ENCODE assay signal across 24 cellular contexts in the genomic region with DNA sequence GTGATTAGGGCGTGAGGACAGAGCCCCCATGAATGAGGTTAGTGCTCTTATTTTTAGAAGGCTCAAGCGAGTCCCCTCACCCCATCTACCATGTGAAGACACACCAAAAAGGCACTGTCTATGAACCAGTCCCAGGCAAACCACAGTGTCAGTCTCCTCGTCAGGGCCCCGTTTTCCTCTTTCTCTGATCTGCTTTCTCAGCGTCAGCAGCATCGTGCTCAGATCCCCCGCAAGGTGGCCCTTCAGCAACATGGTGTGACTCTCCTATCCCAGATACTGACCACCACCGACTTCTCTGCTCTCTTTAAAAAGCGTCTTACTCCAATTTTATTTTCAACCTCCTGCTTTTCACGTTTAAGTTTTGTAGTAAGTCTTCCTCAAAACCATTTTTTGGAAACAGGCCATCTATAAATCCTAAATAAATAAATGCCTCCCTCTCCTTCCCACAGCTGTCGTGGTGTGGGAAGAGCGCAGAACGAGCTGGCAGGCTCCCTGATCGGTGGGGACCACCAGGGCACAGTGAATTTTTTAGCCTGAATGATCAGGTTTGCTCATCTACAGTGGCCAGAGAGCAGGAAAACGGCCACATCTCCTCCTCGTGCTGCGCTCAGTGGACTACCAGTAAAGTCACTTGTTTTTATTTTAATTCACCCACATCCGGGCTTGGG.
DNase-seq lines count a peak whose midpoint lies in the region; ATAC-seq, FAIRE-seq and TF ChIP-seq lines count a peak whose summit lies in the region.
"Had no signal": no experiment of that assay in that cellular context is flagged by ENCODE, and none has a peak within 500 bp of the region (broad histone marks: within the 10 kb centered on the region; RNA-seq: fewer than 3 reads in every experiment).

No MANE protein-coding gene starts in this region.

- no peaks in the 10 kb centered on the region for H3K9me3 Mint-ChIP-seq in neural progenitor cell
- H3K9me3 Mint-ChIP-seq: HFFc6 had no signal

- TF ChIP-seq POLR2A in K562 (conservative IDR thresholded peaks at IDR 0.05) (no peak), prostate gland (IDR thresholded peaks at IDR 0.05) (no peak)

- peak; percentile 6 to 17 (median 6); a peak in 1 of 6 replicates for TF ChIP-seq CTCF in K562 (IDR thresholded peaks at IDR 0.05 in 2 of 3, conservative IDR thresholded peaks at IDR 0.05 in 1 of 3; ENCODE audit: insufficient read depth in 2 of 3, low read depth in 1 of 3, low read length in 3 of 3)
- no peak for TF ChIP-seq CTCF in neural progenitor cell (IDR thresholded peaks at IDR 0.05)
- TF ChIP-seq CTCF in prostate gland (IDR thresholded peaks at IDR 0.05): no peak

- ATAC-seq in K562 (peak; percentile 67; the same call in 2 of the 3 replicates), HG03159 (IDR thresholded peaks at IDR 0.05; ENCODE audit: unreplicated experiment) (no peak)
- ATAC-seq: SK-N-SH treated with all-trans-retinoic acid at 6 μM for 48 hours, T-cell had no signal

- no TSS peak for BruUV-seq in K562 (replicated peaks; lab: Mats Ljungman, UMichigan)

- H2AFZ ChIP-seq in K562 (ENCODE audit: low read depth, low read length) (no peak overlapping the region), neural progenitor cell (replicated peaks) (no peak overlapping the region)
- H2AFZ ChIP-seq: PC-9 had no signal

- H3K4me3 ChIP-seq in BLaER1: peak overlapping the region; percentile 9; the same call in 1 of the 2 replicates
- H3K4me3 ChIP-seq in Jurkat, Clone E6-1 (ENCODE audit: low read length): no peak overlapping the region
- H3K4me3 ChIP-seq in K562: no peak overlapping the region
- no peak overlapping the region for H3K4me3 ChIP-seq in neural progenitor cell
- no peak overlapping the region for H3K4me3 ChIP-seq in prostate gland
- H3K4me3 ChIP-seq: PC-9 had no signal

- H3K4me1 Mint-ChIP-seq in neural progenitor cell: no peaks in the 10 kb centered on the region
- H3K4me1 Mint-ChIP-seq: T-cell had no signal

- H3K9me3 ChIP-seq in BLaER1 (peaks cover 5% of the 10 kb centered on the region; the same call in 1 of the 2 replicates), K562 (replicated peaks; ENCODE audit: control insufficient read depth, insufficient read depth, low read depth, low read length) (no peaks in the 10 kb centered on the region), neural progenitor cell (ENCODE audit: low read depth) (no peaks in the 10 kb centered on the region), prostate gland (no peaks in the 10 kb centered on the region)

- CTCF ChIA-PET in K562 (lab: Yijun Ruan, JAX; ENCODE audit: low intra/inter-chr PET ratio): no interaction called here

- H3K4me3 Mint-ChIP-seq in neural progenitor cell: no peak overlapping the region
- H3K4me3 Mint-ChIP-seq: HFFc6, T-cell had no signal

- peaks cover 36% of the 10 kb centered on the region for H3K4me1 ChIP-seq in BLaER1
- H3K4me1 ChIP-seq in K562 (replicated peaks in 1 of 2; ENCODE audit: control insufficient read depth in 2 of 2, insufficient read depth in 2 of 2, low read length in 2 of 2): no peaks in the 10 kb centered on the region
- no peaks in the 10 kb centered on the region for H3K4me1 ChIP-seq in neural progenitor cell
- no peaks in the 10 kb centered on the region for H3K4me1 ChIP-seq in prostate gland (replicated peaks)

- peak; percentile 32 for DNase-seq in Jurkat, Clone E6-1 (ENCODE audit: low read depth, low spot score)
- peak in 2 of 4 experiments; percentile 6 to 23 for DNase-seq in K562 (ENCODE audit: extremely low read depth in 1 of 4, low spot score in 3 of 4)
- no peak for DNase-seq in neural progenitor cell (ENCODE audit: low spot score)
- DNase-seq in prostate gland (ENCODE audit: low spot score): no peak
- DNase-seq in SW 1271 (lab: John Stamatoyannopoulos, UW): no peak
- DNase-seq: EL, GF-D8, H7, HFFc6, NCI-H1105 treated with DMSO at 0.1 percent for 48 hours, NCI-H2081, NCI-H2171 treated with DMSO at 0.1 percent for 48 hours, NCI-H524 treated with DMSO at 0.1 percent for 48 hours, NCI-H82, PC-9, SIG-M5, T-cell had no signal

- no peak for FAIRE-seq in K562 (lab: Jason Lieb, UNC)
- FAIRE-seq: A204.1, GM19239 had no signal

- 0% methylated on average over 18 of the region's 18 CpGs for WGBS in K562 (ENCODE audit: insufficient coverage, low coverage, missing lambda C conversion rate)
- 56% methylated on average over 18 of the region's 18 CpGs for WGBS in prostate gland

- peak overlapping the region; percentile 19 for H3K27ac Mint-ChIP-seq in neural progenitor cell
- H3K27ac Mint-ChIP-seq: HFFc6, T-cell had no signal

- intact Hi-C loops in K562 (cut with micrococcal nuclease): no loop called here
- intact Hi-C loops in prostate gland (cut with DNase I): no loop called here

- no peaks in the 10 kb centered on the region for H3K36me3 Mint-ChIP-seq in neural progenitor cell
- H3K36me3 Mint-ChIP-seq: T-cell had no signal

- H3K36me3 ChIP-seq in BLaER1 (no peaks in the 10 kb centered on the region), K562 (ENCODE audit: control insufficient read depth, insufficient read depth, low read length) (no peaks in the 10 kb centered on the region), neural progenitor cell (no peaks in the 10 kb centered on the region), prostate gland (no peaks in the 10 kb centered on the region)

- peak in 1 of 2 experiments; percentile 16; a peak in 1 of 4 replicates for TF ChIP-seq RAD21 in K562 (CRISPR knock-in tag; conservative IDR thresholded peaks at IDR 0.05 in 1 of 2, IDR thresholded peaks at IDR 0.05 in 1 of 2)

- H3K27ac ChIP-seq in BLaER1: peak overlapping the region; percentile 54
- H3K27ac ChIP-seq in K562 (ENCODE audit: extremely low read depth, low read depth, low read length): no peak overlapping the region
- no peak overlapping the region for H3K27ac ChIP-seq in neural progenitor cell
- H3K27ac ChIP-seq in prostate gland: no peak overlapping the region
- H3K27ac ChIP-seq: HL-60, PC-9, RWPE1 had no signal

- H3K27me3 ChIP-seq in BLaER1 (no peaks in the 10 kb centered on the region), K562 (ENCODE audit: control insufficient read depth in 2 of 2, insufficient read depth in 2 of 2, low read length in 2 of 2) (peaks cover 14 to 45% of the 10 kb centered on the region in 2 experiments; a peak in 4 of 5 replicates), neural progenitor cell (no peaks in the 10 kb centered on the region), prostate gland (replicated peaks; ENCODE audit: insufficient read depth) (no peaks in the 10 kb centered on the region)

- no peaks in the 10 kb centered on the region for H3K79me2 ChIP-seq in K562 (ENCODE audit: control insufficient read depth, insufficient read depth, low read length)
- H3K79me2 ChIP-seq in neural progenitor cell (ENCODE audit: low read depth): no peaks in the 10 kb centered on the region

- POLR2A ChIA-PET in K562 (lab: Yijun Ruan, JAX): no interaction called here

- no peaks in the 10 kb centered on the region for H3K9me1 ChIP-seq in K562 (ENCODE audit: control insufficient read depth, insufficient read depth, low read length)

- H4K20me1 ChIP-seq in BLaER1 (no peaks in the 10 kb centered on the region), K562 (replicated peaks; ENCODE audit: control insufficient read depth, insufficient read depth, low read length) (no peaks in the 10 kb centered on the region), neural progenitor cell (ENCODE audit: low read depth) (no peaks in the 10 kb centered on the region)

- H3K27me3 Mint-ChIP-seq in neural progenitor cell (ENCODE audit: insufficient read depth, low read depth): peaks cover 4% of the 10 kb centered on the region

- H3K9ac ChIP-seq in BLaER1 (peak overlapping the region; percentile 57; the same call in 1 of the 2 replicates), K562 (ENCODE audit: insufficient read depth in 1 of 2, low read depth in 2 of 2, low read length in 2 of 2) (no peak overlapping the region), neural progenitor cell (no peak overlapping the region)

- in situ Hi-C loops in K562 (cut with MboI): no loop called here

- no peaks in the 10 kb centered on the region for H3F3A ChIP-seq in neural progenitor cell (ENCODE audit: low read depth)

- H3K4me2 ChIP-seq in BLaER1: peak overlapping the region; percentile 83
- H3K4me2 ChIP-seq in K562 (ENCODE audit: insufficient read depth, low read length): no peak overlapping the region
- no peak overlapping the region for H3K4me2 ChIP-seq in neural progenitor cell
- H3K4me2 ChIP-seq: PC-9 had no signal

- no peak for TF ChIP-seq EP300 in K562 (IDR thresholded peaks at IDR 0.05; ENCODE audit: low read length)

TF ChIP-seq in K562, 482 proteins besides CTCF, POLR2A, EP300 and RAD21:
- TF ChIP-seq ZNF146 (CRISPR knock-in tag; IDR thresholded peaks at IDR 0.05; ENCODE audit: unreplicated experiment): no peak
- TF ChIP-seq EWSR1 (IDR thresholded peaks at IDR 0.05; ENCODE audit: borderline replicate concordance, low read depth, partially characterized antibody): peak; percentile 66

Comparison
In these comparisons a context has a peak if more than half of its experiments do, and no peak if none do; other contexts are left out.
1. CTCF ChIP-seq: peak in K562 (3 of 3); none in neural progenitor cell (single experiment) and prostate gland (0 of 4).